Comparison of ENCODE assay signal across 17 cellular contexts in the genomic region with DNA sequence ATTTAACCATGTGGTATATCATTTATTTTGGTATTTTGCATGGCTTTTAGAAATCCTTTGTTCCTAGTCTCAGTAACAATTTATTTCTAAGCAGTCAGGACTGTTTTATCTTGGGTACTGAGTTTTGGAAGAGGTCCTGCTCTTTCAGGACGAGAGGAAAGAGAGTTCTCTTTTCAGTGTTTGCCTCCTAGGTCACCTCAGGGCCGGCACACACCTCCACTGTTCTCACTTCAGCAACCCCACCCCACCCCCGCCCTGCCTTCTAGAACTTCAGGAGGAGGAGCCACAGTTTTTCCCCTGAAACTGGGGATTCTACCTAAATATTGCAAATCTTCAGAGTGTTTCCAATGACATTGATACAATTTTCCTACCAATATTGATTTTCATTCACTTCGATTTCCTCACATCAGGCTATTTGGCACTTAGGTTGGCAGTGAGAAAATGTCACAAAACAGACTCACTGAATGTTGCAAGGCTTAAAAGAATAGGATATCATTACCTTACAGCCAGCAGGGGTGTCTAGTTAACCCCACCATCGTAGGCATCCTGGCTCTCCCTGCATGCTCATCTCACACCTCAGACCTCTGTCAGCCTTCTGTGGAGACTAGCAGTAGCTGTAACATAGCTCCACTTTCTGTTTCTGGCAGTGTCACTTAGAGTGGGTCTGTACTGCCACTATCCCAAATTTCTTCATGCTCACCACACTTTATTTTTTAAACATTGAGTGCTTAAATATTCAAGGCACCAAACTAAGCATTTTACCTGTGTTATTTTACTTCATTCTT. TPM values are rescaled to one million over a fixed set of nuclear protein-coding genes. Genes with fewer than 3 reads are reported as not detected.
A peak's percentile ranks its signal among the peaks of the same experiment; 100 is the strongest.
DNase-seq lines count a peak whose midpoint lies in the region; ATAC-seq, FAIRE-seq and TF ChIP-seq lines count a peak whose summit lies in the region.
"Had no signal": no experiment of that assay in that cellular context is flagged by ENCODE, and none has a peak within 500 bp of the region (broad histone marks: within the 10 kb centered on the region; RNA-seq: fewer than 3 reads in every experiment).

No MANE protein-coding gene starts in this region.

- H3K4me1 ChIP-seq in DOHH2 (ENCODE audit: control insufficient read depth, low read length) (peaks cover 22% of the 10 kb centered on the region), SK-N-SH (ENCODE audit: control insufficient read depth in 1 of 2, insufficient read depth in 2 of 2, low read depth in 1 of 2, low read length in 1 of 2) (peaks cover 0 to 15% of the 10 kb centered on the region in 2 experiments; a peak in 2 of 4 replicates), keratinocyte (ENCODE audit: control insufficient read depth, extremely low read depth, insufficient read depth, low read length) (peaks cover 18% of the 10 kb centered on the region)
- H3K4me1 ChIP-seq: BE2C had no signal

- ATAC-seq in GM18498 (IDR thresholded peaks at IDR 0.05; ENCODE audit: unreplicated experiment), result peak; percentile 63

- dilution Hi-C loops in keratinocyte (cut with MboI; ENCODE audit: extremely low pct_ligation_motif_present, low sequenced_read_pairs), result no loop called here

- H3K4me2 ChIP-seq in DOHH2 (ENCODE audit: low read length), result peak overlapping the region; percentile 32
- peak overlapping the region; percentile 56 for H3K4me2 ChIP-seq in SK-N-SH
- peak overlapping the region; percentile 82 for H3K4me2 ChIP-seq in keratinocyte (ENCODE audit: control insufficient read depth, extremely low read depth, insufficient read depth, low read depth, low read length)

- H3K9me2 ChIP-seq in DOHH2 (replicated peaks; ENCODE audit: control insufficient read depth, low read length) (no peaks in the 10 kb centered on the region), SK-N-SH (no peaks in the 10 kb centered on the region)

- POLR2A ChIA-PET in SK-N-SH (lab: Yijun Ruan, JAX), result no interaction called here

- no peaks in the 10 kb centered on the region for H3K9me1 ChIP-seq in keratinocyte (ENCODE audit: control insufficient read depth, extremely low read depth, insufficient read depth, low read length)

- TF ChIP-seq EP300 in SK-N-SH (IDR thresholded peaks at IDR 0.05; ENCODE audit: borderline replicate concordance in 1 of 2, low read depth in 1 of 2, low read length in 1 of 2), result no peak

- H3K9ac ChIP-seq in SK-N-SH (peak overlapping the region; percentile 15; the same call in 1 of the 2 replicates), keratinocyte (ENCODE audit: control insufficient read depth, extremely low read depth, insufficient read depth, low read length) (no peak overlapping the region)

- H4K20me1 ChIP-seq in DOHH2 (ENCODE audit: control insufficient read depth, insufficient read depth, low read depth, low read length), result no peaks in the 10 kb centered on the region
- no peaks in the 10 kb centered on the region for H4K20me1 ChIP-seq in SK-N-SH (ENCODE audit: insufficient read depth)
- no peaks in the 10 kb centered on the region for H4K20me1 ChIP-seq in keratinocyte (ENCODE audit: control insufficient read depth, extremely low read depth, insufficient read depth, low read length)

- FAIRE-seq in keratinocyte (lab: Jason Lieb, UNC), result no peak
- FAIRE-seq: small intestine had no signal

- DNase-seq in SK-N-SH, result no peak
- DNase-seq in keratinocyte (ENCODE audit: low read depth, low spot score), result no peak
- no peak for DNase-seq in NCI-H2227 (lab: John Stamatoyannopoulos, UW; ENCODE audit: unreplicated experiment)
- no peak for DNase-seq in NCI-H2107 (lab: John Stamatoyannopoulos, UW)
- DNase-seq in NCI-H146 (lab: John Stamatoyannopoulos, UW), result no peak
- DNase-seq: activated CD4-positive, alpha-beta T cell treated with anti-CD3 and anti-CD28 coated beads for 4 hours; BE2C; dorsolateral prefrontal cortex; NCI-H1092 treated with DMSO at 0.1 percent for 48 hours; NCI-H526 treated with DMSO at 0.1 percent for 48 hours; posterior cingulate gyrus; small intestine; T1000 had no signal

- TF ChIP-seq CTCF in DOHH2 (IDR thresholded peaks at IDR 0.05; ENCODE audit: low read depth, low read length, poor library complexity, severe bottlenecking) (no peak), SK-N-SH (IDR thresholded peaks at IDR 0.05) (no peak), keratinocyte (optimal IDR thresholded peaks at IDR 0.05 in 1 of 3, IDR thresholded peaks at IDR 0.05 in 1 of 3, conservative IDR thresholded peaks at IDR 0.05 in 1 of 3; ENCODE audit: extremely low read depth in 1 of 3, insufficient read depth in 2 of 3, low read length in 3 of 3) (no peak)

- H3K4me3 ChIP-seq in DOHH2 (ENCODE audit: low read length) (no peak overlapping the region), SK-N-SH (ENCODE audit: low read depth in 2 of 2, low read length in 1 of 2) (no peak overlapping the region), keratinocyte (ENCODE audit: control insufficient read depth in 2 of 3, extremely low read depth in 1 of 3, insufficient read depth in 2 of 3, low read depth in 1 of 3, low read length in 3 of 3) (peak overlapping the region in 1 of 3 experiments; percentile 32)
- H3K4me3 ChIP-seq: dorsolateral prefrontal cortex, lung, SJCRH30 had no signal

- CTCF ChIA-PET in SK-N-SH (lab: Yijun Ruan, JAX), result interaction anchor here (1.3 to 5.7 kb wide), 2 partner anchors 14 kb away, joined by 4 to 63 read pairs; no protein-coding TSS in a partner anchor

- 71% methylated on average over 5 of the region's 5 CpGs for WGBS in SK-N-SH (ENCODE audit: low lambda C conversion rate)

- no peaks in the 10 kb centered on the region for H3F3A ChIP-seq in DOHH2 (ENCODE audit: control insufficient read depth, insufficient read depth)
- peaks cover 8% of the 10 kb centered on the region for H3F3A ChIP-seq in SK-N-SH (replicated peaks; ENCODE audit: insufficient read depth)

- no peaks in the 10 kb centered on the region for H3K36me3 ChIP-seq in DOHH2 (ENCODE audit: control insufficient read depth, low read length)
- H3K36me3 ChIP-seq in SK-N-SH (replicated peaks in 1 of 2; ENCODE audit: control insufficient read depth in 1 of 2, insufficient read depth in 2 of 2, low read length in 1 of 2), result no peaks in the 10 kb centered on the region
- no peaks in the 10 kb centered on the region for H3K36me3 ChIP-seq in keratinocyte (ENCODE audit: control insufficient read depth in 2 of 2, extremely low read depth in 1 of 2, insufficient read depth in 2 of 2, low read length in 2 of 2)
- H3K36me3 ChIP-seq: BE2C, SJCRH30 had no signal

- H3K9me3 ChIP-seq in DOHH2 (ENCODE audit: control insufficient read depth, insufficient read depth, low read length) (no peaks in the 10 kb centered on the region), SK-N-SH (no peaks in the 10 kb centered on the region), keratinocyte (ENCODE audit: control insufficient read depth, low read depth, low read length) (no peaks in the 10 kb centered on the region)
- H3K9me3 ChIP-seq: BE2C, SJCRH30 had no signal

- H2AFZ ChIP-seq in SK-N-SH (ENCODE audit: low read depth) (peak overlapping the region; percentile 68), keratinocyte (ENCODE audit: control insufficient read depth, low read length) (peak overlapping the region; percentile 43)

- TF ChIP-seq RAD21 in SK-N-SH (IDR thresholded peaks at IDR 0.05; ENCODE audit: low read length), result no peak

- H3K27ac ChIP-seq in DOHH2 (ENCODE audit: low read depth, low read length) (no peak overlapping the region), SK-N-SH (ENCODE audit: low read depth in 2 of 2, low read length in 1 of 2) (peak overlapping the region; percentile 34 to 70; a peak in 3 of 4 replicates), keratinocyte (ENCODE audit: control insufficient read depth, insufficient read depth, low read length) (no peak overlapping the region)
- H3K27ac ChIP-seq: dorsolateral prefrontal cortex, SJCRH30 had no signal

- H3K27me3 ChIP-seq in DOHH2 (ENCODE audit: control insufficient read depth, low read length) (no peaks in the 10 kb centered on the region), SK-N-SH (ENCODE audit: insufficient read depth) (no peaks in the 10 kb centered on the region), keratinocyte (ENCODE audit: control insufficient read depth, extremely low read depth, insufficient read depth, low read length) (no peaks in the 10 kb centered on the region)
- H3K27me3 ChIP-seq: BE2C, dorsolateral prefrontal cortex, SJCRH30 had no signal

- H3K79me2 ChIP-seq in DOHH2 (ENCODE audit: control insufficient read depth, low read length) (peaks cover 15% of the 10 kb centered on the region), SK-N-SH (ENCODE audit: insufficient read depth) (peaks cover 24% of the 10 kb centered on the region), keratinocyte (ENCODE audit: control insufficient read depth, insufficient read depth, low read length) (peaks cover 4% of the 10 kb centered on the region)

RNA-seq across cellular contexts. Expression of gene IGIP, which starts 5.4 kb away (rescaled TPM):
- polyA plus RNA-seq in SK-N-SH (2012; rRNA removed) (0.72 and 0.99 TPM in 2 replicates), keratinocyte (0.69 to 1.5 TPM (median 1.3 TPM) in 3 replicates)
- polyA plus RNA-seq in SK-N-SH (2012; cell fraction: cytosol; rRNA removed), result 0.98 and 1.1 TPM in 2 replicates
- polyA plus RNA-seq in SK-N-SH (2012; cell fraction: nucleus; rRNA removed), result 1.8 and 3.3 TPM in 2 replicates
- polyA plus RNA-seq in keratinocyte (2011; ENCODE audit: low read depth), result 1.7 TPM
- polyA plus RNA-seq in keratinocyte (2011; cell fraction: cytosol; rRNA removed), result 0.53 and 0.91 TPM in 2 replicates
- 3.2 and 4.5 TPM in 2 replicates for polyA plus RNA-seq in keratinocyte (2011; cell fraction: nucleus; rRNA removed)
- polyA plus RNA-seq in keratinocyte (2012; ENCODE audit: low replicate concordance), result 1.3 and 4.8 TPM in 2 replicates
- 0.59 to 2.9 TPM (median 2.5 TPM) in 3 replicates for polyA minus RNA-seq in keratinocyte
- 1.5 TPM for polyA minus RNA-seq in keratinocyte (2011; cell fraction: cytosol; rRNA and poly(A)+ RNA removed)
- polyA minus RNA-seq in keratinocyte (2011; cell fraction: nucleus; rRNA and poly(A)+ RNA removed), result 2.0 and 5.0 TPM in 2 replicates

RNA-seq across cellular contexts. Expression of gene PURA, which starts 17.2 kb away (rescaled TPM):
- polyA plus RNA-seq in SK-N-SH (2012; rRNA removed) (2.4 and 2.9 TPM in 2 replicates), keratinocyte (2.2 to 4.1 TPM (median 3.0 TPM) in 3 replicates)
- 2.0 and 2.2 TPM in 2 replicates for polyA plus RNA-seq in SK-N-SH (2012; cell fraction: cytosol; rRNA removed)
- 2.8 and 2.9 TPM in 2 replicates for polyA plus RNA-seq in SK-N-SH (2012; cell fraction: nucleus; rRNA removed)
- 4.8 TPM for polyA plus RNA-seq in keratinocyte (2011; ENCODE audit: low read depth)
- polyA plus RNA-seq in keratinocyte (2011; cell fraction: cytosol; rRNA removed), result 2.1 and 2.9 TPM in 2 replicates
- polyA plus RNA-seq in keratinocyte (2011; cell fraction: nucleus; rRNA removed), result 3.1 and 4.3 TPM in 2 replicates
- polyA plus RNA-seq in keratinocyte (2012; ENCODE audit: low replicate concordance), result 4.9 and 5.4 TPM in 2 replicates
- 1.6 to 6.1 TPM (median 2.9 TPM) in 3 replicates for polyA minus RNA-seq in keratinocyte
- 5.2 TPM for polyA minus RNA-seq in keratinocyte (2011; cell fraction: cytosol; rRNA and poly(A)+ RNA removed)
- polyA minus RNA-seq in keratinocyte (2011; cell fraction: nucleus; rRNA and poly(A)+ RNA removed), result 5.6 and 9.9 TPM in 2 replicates

RNA-seq across cellular contexts. Expression of gene CYSTM1, which starts 43.8 kb away (rescaled TPM):
- polyA plus RNA-seq in SK-N-SH (2012; rRNA removed), result 27.1 and 29.3 TPM in 2 replicates
- polyA plus RNA-seq in SK-N-SH (2012; cell fraction: cytosol; rRNA removed), result 22.0 and 22.6 TPM in 2 replicates
- 9.9 and 20.2 TPM in 2 replicates for polyA plus RNA-seq in SK-N-SH (2012; cell fraction: nucleus; rRNA removed)
- 34.3 to 65.6 TPM (median 35.6 TPM) in 3 replicates for polyA plus RNA-seq in keratinocyte
- polyA plus RNA-seq in keratinocyte (2011; ENCODE audit: low read depth), result 15.8 TPM
- 51.0 and 53.1 TPM in 2 replicates for polyA plus RNA-seq in keratinocyte (2011; cell fraction: cytosol; rRNA removed)
- polyA plus RNA-seq in keratinocyte (2011; cell fraction: nucleus; rRNA removed), result 17.1 and 26.2 TPM in 2 replicates
- polyA plus RNA-seq in keratinocyte (2012; ENCODE audit: low replicate concordance), result 43.3 and 61.3 TPM in 2 replicates
- 18.4 to 53.5 TPM (median 48.4 TPM) in 3 replicates for polyA minus RNA-seq in keratinocyte
- polyA minus RNA-seq in keratinocyte (2011; cell fraction: cytosol; rRNA and poly(A)+ RNA removed), result 40.1 TPM
- 7.8 and 9.0 TPM in 2 replicates for polyA minus RNA-seq in keratinocyte (2011; cell fraction: nucleus; rRNA and poly(A)+ RNA removed)

Comparison
In these comparisons a context has a peak if more than half of its experiments do, and no peak if none do; other contexts are left out.
1. H3K27ac ChIP-seq: peak in SK-N-SH (2 of 2); none in DOHH2 (single experiment) and keratinocyte (single experiment).
2. H3K4me2 ChIP-seq: peak in every context shown above with its lines; median percentile 82 in keratinocyte; 56 in SK-N-SH; 32 in DOHH2.